ENCODE assay signal across 17 cellular contexts in the genomic region with DNA sequence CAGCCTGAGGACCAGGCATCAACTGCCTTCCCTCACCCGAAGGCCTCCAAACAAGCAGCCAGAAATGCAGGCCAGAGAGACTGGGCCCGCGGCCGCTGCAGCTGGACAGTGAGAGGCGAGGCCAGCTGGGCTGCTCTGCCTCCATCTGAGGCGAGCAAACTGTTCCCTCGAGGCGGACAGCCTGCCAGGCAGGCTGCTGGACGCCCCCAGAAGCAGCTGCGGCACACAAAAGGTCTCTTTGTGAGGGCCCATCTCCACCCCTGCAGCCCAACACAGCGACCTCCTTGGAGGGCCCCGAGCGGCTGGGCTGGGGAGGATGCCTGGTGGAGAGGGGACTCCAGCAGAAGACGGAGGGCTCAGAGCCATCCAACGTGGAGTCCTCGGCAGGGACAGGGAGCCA. TPM values are rescaled to one million over a fixed set of nuclear protein-coding genes. Genes with fewer than 3 reads are reported as not detected.
DNase-seq lines count a peak whose midpoint lies in the region; ATAC-seq and TF ChIP-seq lines count a peak whose summit lies in the region.
"Had no signal": no experiment of that assay in that cellular context is flagged by ENCODE, and none has a peak within 500 bp of the region (broad histone marks: within the 10 kb centered on the region; RNA-seq: fewer than 3 reads in every experiment).

No MANE protein-coding gene starts in this region.

- DNase-seq in CD4-positive, CD25-positive, alpha-beta regulatory T cell = no peak
- DNase-seq in inferior parietal cortex (ENCODE audit: extremely low spot score) (peak; percentile 89), retina (peak; percentile 75), NCI-H1694 (lab: John Stamatoyannopoulos, UW) (no peak), H9 (no peak)
- no peak for DNase-seq in activated CD8-positive, alpha-beta T cell treated with anti-CD3 and anti-CD28 coated beads, Interleukin-2, amount 10 ng/mL, durations not matched to agents 7 days and 5 days
- DNase-seq: activated B cell treated with CpG ODN at 0.5 μM for 24 hours; activated naive CD8-positive, alpha-beta T cell treated with anti-CD3 and anti-CD28 coated beads for 36 hours; activated T-cell treated with anti-CD3 and anti-CD28 coated beads for 4 hours; DMS153; HFFc6; NCI-H2171 had no signal

- no peak overlapping the region for H3K27ac ChIP-seq in CD4-positive, CD25-positive, alpha-beta regulatory T cell (ENCODE audit: insufficient read depth, low read length, poor library complexity, severe bottlenecking)
- H3K27ac ChIP-seq in angular gyrus (ENCODE audit: low read depth, low read length) (peak overlapping the region; percentile 99), H9 (ENCODE audit: insufficient read length, low read depth, low read length) (no peak overlapping the region)

- no peaks in the 10 kb centered on the region for H3K9me3 Mint-ChIP-seq in CD4-positive, CD25-positive, alpha-beta regulatory T cell
- 0 out of 5 replicates have a peak, but pooled peaks cover 0 to 1% of the 10 kb centered on the region in 2 experiments for H3K9me3 Mint-ChIP-seq in H9
- H3K9me3 Mint-ChIP-seq in activated CD8-positive, alpha-beta T cell treated with anti-CD3 and anti-CD28 coated beads, Interleukin-2, amount 10 ng/mL, durations not matched to agents 7 days and 5 days (ENCODE audit: insufficient read depth) = no peaks in the 10 kb centered on the region
- H3K9me3 Mint-ChIP-seq: activated B cell treated with CpG ODN at 0.5 μM for 24 hours; activated naive CD8-positive, alpha-beta T cell treated with anti-CD3 and anti-CD28 coated beads for 36 hours; HFFc6; immature natural killer cell; type B pancreatic cell had no signal

- CTCF ChIA-PET in activated CD8-positive, alpha-beta T cell treated with anti-CD3 and anti-CD28 coated beads, Interleukin-2, amount 10 ng/mL, durations not matched to agents 7 days and 5 days (lab: Charles Lee) = no interaction called here

- H3K4me3 ChIP-seq in CD4-positive, CD25-positive, alpha-beta regulatory T cell (ENCODE audit: low read depth, low read length) = no peak overlapping the region

- H3K27ac Mint-ChIP-seq in CD4-positive, CD25-positive, alpha-beta regulatory T cell = peak overlapping the region in 2 of 3 donors; percentile 66 to 75
- no peak overlapping the region; a peak in 1 of 7 replicates for H3K27ac Mint-ChIP-seq in H9
- H3K27ac Mint-ChIP-seq in activated CD8-positive, alpha-beta T cell treated with anti-CD3 and anti-CD28 coated beads, Interleukin-2, amount 10 ng/mL, durations not matched to agents 7 days and 5 days = no peak overlapping the region
- H3K27ac Mint-ChIP-seq: activated B cell treated with CpG ODN at 0.5 μM for 24 hours; activated naive CD8-positive, alpha-beta T cell treated with anti-CD3 and anti-CD28 coated beads for 36 hours; type B pancreatic cell had no signal

- H3K79me1 ChIP-seq in H9 (ENCODE audit: insufficient read depth, low read depth, low read length, poor library complexity, severe bottlenecking) = no peaks in the 10 kb centered on the region

- no peak for TF ChIP-seq CTCF in H9 (conservative IDR thresholded peaks at IDR 0.05)

- H3K4me1 ChIP-seq in CD4-positive, CD25-positive, alpha-beta regulatory T cell (ENCODE audit: control insufficient read depth, insufficient read depth, low read length, poor library complexity, severe bottlenecking) = peaks cover 51% of the 10 kb centered on the region
- H3K4me1 ChIP-seq in H9 (ENCODE audit: insufficient read depth, low read length) = no peaks in the 10 kb centered on the region; the same call in 1 of the 2 replicates

- no peak overlapping the region for H2BK15ac ChIP-seq in H9 (ENCODE audit: low read depth, low read length)

- H4K91ac ChIP-seq in H9 (ENCODE audit: insufficient read length, low read depth, low read length) = no peak overlapping the region

- no peaks in the 10 kb centered on the region for H3K23me2 ChIP-seq in H9 (ENCODE audit: insufficient read length, low read depth, low read length, poor library complexity, severe bottlenecking)

- no peak overlapping the region for H3K9ac ChIP-seq in H9 (ENCODE audit: extremely low read depth, insufficient read length, low read length)

- POLR2A ChIA-PET in activated CD8-positive, alpha-beta T cell treated with anti-CD3 and anti-CD28 coated beads, Interleukin-2, amount 10 ng/mL, durations not matched to agents 7 days and 5 days (lab: Charles Lee) = no interaction called here

- H2AFZ ChIP-seq in H9 (ENCODE audit: low read length) = no peak overlapping the region

- no peak overlapping the region for H2BK5ac ChIP-seq in H9 (ENCODE audit: insufficient read length, low read length)

- no peak overlapping the region for H4K5ac ChIP-seq in H9 (ENCODE audit: insufficient read length, low read depth, low read length)

- no peaks in the 10 kb centered on the region for H3K9me3 ChIP-seq in CD4-positive, CD25-positive, alpha-beta regulatory T cell (ENCODE audit: control insufficient read depth in 2 of 2, low read length in 2 of 2)
- H3K9me3 ChIP-seq in H9 (ENCODE audit: control insufficient read depth, low read depth, low read length) = no peaks in the 10 kb centered on the region

- no peak for ATAC-seq in CD4-positive, CD25-positive, alpha-beta regulatory T cell (ENCODE audit: low read depth in 2 of 2)
- no peak for ATAC-seq in HG03135 (IDR thresholded peaks at IDR 0.05; ENCODE audit: unreplicated experiment)
- no peak for ATAC-seq in activated CD8-positive, alpha-beta T cell treated with anti-CD3 and anti-CD28 coated beads, Interleukin-2, amount 10 ng/mL, durations not matched to agents 7 days and 5 days
- ATAC-seq: naive thymus-derived CD8-positive, alpha-beta T cell had no signal

- no peak overlapping the region for H3K18ac ChIP-seq in H9 (ENCODE audit: insufficient read length, low read depth, low read length)

- no peaks in the 10 kb centered on the region for H4K20me1 ChIP-seq in H9 (ENCODE audit: control insufficient read depth, insufficient read depth, insufficient read length)

- no peak overlapping the region for H2BK120ac ChIP-seq in H9 (ENCODE audit: low read depth, low read length, poor library complexity, severe bottlenecking)

- H2AK5ac ChIP-seq in H9 (ENCODE audit: insufficient read length, low read length) = no peak overlapping the region

- peaks cover 63% of the 10 kb centered on the region for H3K36me3 ChIP-seq in CD4-positive, CD25-positive, alpha-beta regulatory T cell (ENCODE audit: control insufficient read depth, insufficient read depth, low read length)

- no CpG with 5 or more reads among the region's 16 CpGs for WGBS in H9 (ENCODE audit: extremely low coverage, insufficient read length, low lambda C conversion rate)

- no peak overlapping the region for H4K8ac ChIP-seq in H9 (replicated peaks; ENCODE audit: insufficient read length, low read depth, low read length)

- H3K79me2 ChIP-seq in H9 (ENCODE audit: insufficient read depth, low read length) = no peaks in the 10 kb centered on the region

- peak overlapping the region in 1 of 4 donors; percentile 46 for H3K4me3 Mint-ChIP-seq in CD4-positive, CD25-positive, alpha-beta regulatory T cell
- 0 out of 5 replicates have a peak overlapping the region, but pooled peaks of 1 of the 2 experiments have one; percentile 34 for H3K4me3 Mint-ChIP-seq in H9
- H3K4me3 Mint-ChIP-seq in activated CD8-positive, alpha-beta T cell treated with anti-CD3 and anti-CD28 coated beads, Interleukin-2, amount 10 ng/mL, durations not matched to agents 7 days and 5 days = no peak overlapping the region
- H3K4me3 Mint-ChIP-seq: activated B cell treated with CpG ODN at 0.5 μM for 24 hours; activated naive CD8-positive, alpha-beta T cell treated with anti-CD3 and anti-CD28 coated beads for 36 hours; HFFc6; type B pancreatic cell had no signal

- no peak overlapping the region for H2BK20ac ChIP-seq in H9 (ENCODE audit: low read depth, low read length, poor library complexity, severe bottlenecking)

- no peak overlapping the region for H3K4ac ChIP-seq in H9 (ENCODE audit: low read depth, low read length)

- H3K4me2 ChIP-seq in H9 (ENCODE audit: insufficient read depth, insufficient read length, low read length) = no peak overlapping the region

- no peak overlapping the region for H3K14ac ChIP-seq in H9 (ENCODE audit: insufficient read depth, low read length)

- no peak overlapping the region for H2BK12ac ChIP-seq in H9 (ENCODE audit: insufficient read length, low read depth, low read length)

- no peaks in the 10 kb centered on the region for H3K27me3 ChIP-seq in CD4-positive, CD25-positive, alpha-beta regulatory T cell (ENCODE audit: control insufficient read depth, insufficient read depth, low read length)
- no peaks in the 10 kb centered on the region for H3K27me3 ChIP-seq in H9 (ENCODE audit: insufficient read depth, low read length)

- peaks cover 15% of the 10 kb centered on the region for H3K36me3 Mint-ChIP-seq in CD4-positive, CD25-positive, alpha-beta regulatory T cell
- peaks cover 0 to 6% (median 4%) of the 10 kb centered on the region in 3 experiments; a peak in 3 of 7 replicates for H3K36me3 Mint-ChIP-seq in H9 (ENCODE audit: insufficient read depth in 1 of 3, low read depth in 3 of 3)
- peaks cover 48% of the 10 kb centered on the region for H3K36me3 Mint-ChIP-seq in activated CD8-positive, alpha-beta T cell treated with anti-CD3 and anti-CD28 coated beads, Interleukin-2, amount 10 ng/mL, durations not matched to agents 7 days and 5 days (ENCODE audit: low read depth)
- H3K36me3 Mint-ChIP-seq: type B pancreatic cell had no signal

- H3K23ac ChIP-seq in H9 (ENCODE audit: insufficient read length, low read depth, low read length) = no peak overlapping the region

- peaks cover 8% of the 10 kb centered on the region for H3K27me3 Mint-ChIP-seq in CD4-positive, CD25-positive, alpha-beta regulatory T cell
- no peaks in the 10 kb centered on the region; the same call in 1 of the 2 replicates for H3K27me3 Mint-ChIP-seq in H9 (ENCODE audit: low read depth)
- H3K27me3 Mint-ChIP-seq in activated CD8-positive, alpha-beta T cell treated with anti-CD3 and anti-CD28 coated beads, Interleukin-2, amount 10 ng/mL, durations not matched to agents 7 days and 5 days (ENCODE audit: low read depth) = no peaks in the 10 kb centered on the region
- H3K27me3 Mint-ChIP-seq: activated B cell treated with CpG ODN at 0.5 μM for 24 hours; activated naive CD8-positive, alpha-beta T cell treated with anti-CD3 and anti-CD28 coated beads for 36 hours; naive thymus-derived CD8-positive, alpha-beta T cell had no signal

- peaks cover 8 to 53% (median 34%) of the 10 kb centered on the region in 4 donors for H3K4me1 Mint-ChIP-seq in CD4-positive, CD25-positive, alpha-beta regulatory T cell
- H3K4me1 Mint-ChIP-seq in H9 = peaks cover 8% of the 10 kb centered on the region in 2 experiments
- peaks cover 43% of the 10 kb centered on the region for H3K4me1 Mint-ChIP-seq in activated CD8-positive, alpha-beta T cell treated with anti-CD3 and anti-CD28 coated beads, Interleukin-2, amount 10 ng/mL, durations not matched to agents 7 days and 5 days (ENCODE audit: low read depth)

- no peak overlapping the region for H3T11ph ChIP-seq in H9 (ENCODE audit: low read length)

- no peak overlapping the region for H3K56ac ChIP-seq in H9 (ENCODE audit: insufficient read length, low read depth, low read length)

RNA-seq across cellular contexts. Expression of gene CORO7, which starts 4.7 kb away (rescaled TPM):
- 718 TPM for total RNA-seq in CD4-positive, CD25-positive, alpha-beta regulatory T cell
- 10 to 100 TPM; 52.5 to 69.3 (median 59.4) TPM for polyA plus RNA-seq in CD4-positive, CD25-positive, alpha-beta regulatory T cell
- total RNA-seq in H9 (2021) = 33.8 and 38.4 TPM in 2 replicates
- total RNA-seq in activated CD8-positive, alpha-beta T cell treated with anti-CD3 and anti-CD28 coated beads, Interleukin-2, amount 10 ng/mL, durations not matched to agents 7 days and 5 days = 100 to 1,000 TPM; 167 to 176 TPM

RNA-seq across cellular contexts. Expression of gene DNAJA3, which starts 14.0 kb away (rescaled TPM):
- 27.0 TPM for total RNA-seq in CD4-positive, CD25-positive, alpha-beta regulatory T cell
- 10 to 100 TPM; 27.5 to 49.7 (median 41.8) TPM for polyA plus RNA-seq in CD4-positive, CD25-positive, alpha-beta regulatory T cell
- 56.2 and 60.5 TPM in 2 replicates for total RNA-seq in H9 (2021)
- 10 to 100 TPM; 55.1 to 61.4 TPM for total RNA-seq in activated CD8-positive, alpha-beta T cell treated with anti-CD3 and anti-CD28 coated beads, Interleukin-2, amount 10 ng/mL, durations not matched to agents 7 days and 5 days

RNA-seq across cellular contexts. Expression of gene VASN, which starts 40.0 kb away (rescaled TPM):
- 0.57 TPM for total RNA-seq in CD4-positive, CD25-positive, alpha-beta regulatory T cell
- polyA plus RNA-seq in CD4-positive, CD25-positive, alpha-beta regulatory T cell = under 1 TPM in 1 of 4 donors, not detected in 3; 0.14 TPM
- 10.8 and 11.0 TPM in 2 replicates for total RNA-seq in H9 (2021)
- not detected for total RNA-seq in activated CD8-positive, alpha-beta T cell treated with anti-CD3 and anti-CD28 coated beads, Interleukin-2, amount 10 ng/mL, durations not matched to agents 7 days and 5 days

Comparison
In these comparisons a context has a peak if more than half of its experiments do, and no peak if none do; other contexts are left out.
1. DNase-seq: peak in inferior parietal cortex (single experiment) and retina (single experiment); none in CD4-positive, CD25-positive, alpha-beta regulatory T cell (0 of 3), NCI-H1694 (single experiment), H9 (single experiment) and activated CD8-positive, alpha-beta T cell treated with anti-CD3 and anti-CD28 coated beads, Interleukin-2, amount 10 ng/mL, durations not matched to agents 7 days and 5 days (single experiment).
2. H3K27ac Mint-ChIP-seq: peak in CD4-positive, CD25-positive, alpha-beta regulatory T cell (2 of 3); none in H9 (0 of 3) and activated CD8-positive, alpha-beta T cell treated with anti-CD3 and anti-CD28 coated beads, Interleukin-2, amount 10 ng/mL, durations not matched to agents 7 days and 5 days (single experiment).